Comparison of ENCODE assay signal across 2 cellular contexts in genomic region chr21:37413553-37414291, GRCh38.
TF ChIP-seq lines count a peak whose summit lies in the region.

No MANE protein-coding gene starts in this region.

TF ChIP-seq in SK-N-SH, 30 proteins besides CTCF, POLR2A, EP300 and RAD21 (continued from another document):
- TF ChIP-seq, protein P1, sequence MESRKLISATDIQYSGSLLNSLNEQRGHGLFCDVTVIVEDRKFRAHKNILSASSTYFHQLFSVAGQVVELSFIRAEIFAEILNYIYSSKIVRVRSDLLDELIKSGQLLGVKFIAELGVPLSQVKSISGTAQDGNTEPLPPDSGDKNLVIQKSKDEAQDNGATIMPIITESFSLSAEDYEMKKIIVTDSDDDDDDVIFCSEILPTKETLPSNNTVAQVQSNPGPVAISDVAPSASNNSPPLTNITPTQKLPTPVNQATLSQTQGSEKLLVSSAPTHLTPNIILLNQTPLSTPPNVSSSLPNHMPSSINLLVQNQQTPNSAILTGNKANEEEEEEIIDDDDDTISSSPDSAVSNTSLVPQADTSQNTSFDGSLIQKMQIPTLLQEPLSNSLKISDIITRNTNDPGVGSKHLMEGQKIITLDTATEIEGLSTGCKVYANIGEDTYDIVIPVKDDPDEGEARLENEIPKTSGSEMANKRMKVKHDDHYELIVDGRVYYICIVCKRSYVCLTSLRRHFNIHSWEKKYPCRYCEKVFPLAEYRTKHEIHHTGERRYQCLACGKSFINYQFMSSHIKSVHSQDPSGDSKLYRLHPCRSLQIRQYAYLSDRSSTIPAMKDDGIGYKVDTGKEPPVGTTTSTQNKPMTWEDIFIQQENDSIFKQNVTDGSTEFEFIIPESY (IDR thresholded peaks at IDR 0.05; ENCODE audit: borderline replicate concordance, low read depth): no peak
- no peak for TF ChIP-seq FOXM1 (IDR thresholded peaks at IDR 0.05; ENCODE audit: low read depth)
- no peak for TF ChIP-seq RFX5 (IDR thresholded peaks at IDR 0.05; ENCODE audit: low read length)
- TF ChIP-seq, protein P2, sequence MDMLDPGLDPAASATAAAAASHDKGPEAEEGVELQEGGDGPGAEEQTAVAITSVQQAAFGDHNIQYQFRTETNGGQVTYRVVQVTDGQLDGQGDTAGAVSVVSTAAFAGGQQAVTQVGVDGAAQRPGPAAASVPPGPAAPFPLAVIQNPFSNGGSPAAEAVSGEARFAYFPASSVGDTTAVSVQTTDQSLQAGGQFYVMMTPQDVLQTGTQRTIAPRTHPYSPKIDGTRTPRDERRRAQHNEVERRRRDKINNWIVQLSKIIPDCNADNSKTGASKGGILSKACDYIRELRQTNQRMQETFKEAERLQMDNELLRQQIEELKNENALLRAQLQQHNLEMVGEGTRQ (IDR thresholded peaks at IDR 0.05; ENCODE audit: borderline replicate concordance, low read depth, low read length): no peak
- no peak for TF ChIP-seq NRF1 (IDR thresholded peaks at IDR 0.05; ENCODE audit: low read depth, low read length)
- no peak for TF ChIP-seq NFIC (IDR thresholded peaks at IDR 0.05; ENCODE audit: borderline replicate concordance)
- no peak for TF ChIP-seq GABPA (IDR thresholded peaks at IDR 0.05; ENCODE audit: low read depth)
- TF ChIP-seq RCOR1 (IDR thresholded peaks at IDR 0.05; ENCODE audit: low read length): no peak
- no peak for TF ChIP-seq USF1 (IDR thresholded peaks at IDR 0.05; ENCODE audit: borderline replicate concordance, low read depth)
- TF ChIP-seq MXI1 (IDR thresholded peaks at IDR 0.05; ENCODE audit: low read depth, low read length): no peak
- no peak for TF ChIP-seq YY1 (IDR thresholded peaks at IDR 0.05; ENCODE audit: low read depth)
- TF ChIP-seq RXRA (IDR thresholded peaks at IDR 0.05; ENCODE audit: borderline replicate concordance, low read depth): no peak
- no peak for TF ChIP-seq PBX3 (IDR thresholded peaks at IDR 0.05)
- no peak for TF ChIP-seq FOXJ3 (CRISPR knock-in tag; IDR thresholded peaks at IDR 0.05)
- no peak for TF ChIP-seq SMC3 (IDR thresholded peaks at IDR 0.05; ENCODE audit: low read depth, low read length)

TF ChIP-seq in SK-N-SH treated with all-trans-retinoic acid at 6 μM for 48 hours, 23 proteins besides CTCF, POLR2A, EP300 and RAD21 (continued from another document):
- TF ChIP-seq, protein P3, sequence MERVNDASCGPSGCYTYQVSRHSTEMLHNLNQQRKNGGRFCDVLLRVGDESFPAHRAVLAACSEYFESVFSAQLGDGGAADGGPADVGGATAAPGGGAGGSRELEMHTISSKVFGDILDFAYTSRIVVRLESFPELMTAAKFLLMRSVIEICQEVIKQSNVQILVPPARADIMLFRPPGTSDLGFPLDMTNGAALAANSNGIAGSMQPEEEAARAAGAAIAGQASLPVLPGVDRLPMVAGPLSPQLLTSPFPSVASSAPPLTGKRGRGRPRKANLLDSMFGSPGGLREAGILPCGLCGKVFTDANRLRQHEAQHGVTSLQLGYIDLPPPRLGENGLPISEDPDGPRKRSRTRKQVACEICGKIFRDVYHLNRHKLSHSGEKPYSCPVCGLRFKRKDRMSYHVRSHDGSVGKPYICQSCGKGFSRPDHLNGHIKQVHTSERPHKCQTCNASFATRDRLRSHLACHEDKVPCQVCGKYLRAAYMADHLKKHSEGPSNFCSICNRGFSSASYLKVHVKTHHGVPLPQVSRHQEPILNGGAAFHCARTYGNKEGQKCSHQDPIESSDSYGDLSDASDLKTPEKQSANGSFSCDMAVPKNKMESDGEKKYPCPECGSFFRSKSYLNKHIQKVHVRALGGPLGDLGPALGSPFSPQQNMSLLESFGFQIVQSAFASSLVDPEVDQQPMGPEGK (CRISPR knock-in tag; IDR thresholded peaks at IDR 0.05; ENCODE audit: borderline replicate concordance): no peak
- TF ChIP-seq CSDC2 (CRISPR knock-in tag; IDR thresholded peaks at IDR 0.05) (no peak), ZFP3 (CRISPR knock-in tag; IDR thresholded peaks at IDR 0.05) (no peak), GLIS3 (CRISPR knock-in tag; IDR thresholded peaks at IDR 0.05) (no peak), ZNF8 (CRISPR knock-in tag; IDR thresholded peaks at IDR 0.05) (no peak), PPARA (CRISPR knock-in tag; IDR thresholded peaks at IDR 0.05; ENCODE audit: borderline replicate concordance) (no peak), ZNF565 (CRISPR knock-in tag; conservative IDR thresholded peaks at IDR 0.05; ENCODE audit: low read depth) (no peak)
- TF ChIP-seq, protein P4, sequence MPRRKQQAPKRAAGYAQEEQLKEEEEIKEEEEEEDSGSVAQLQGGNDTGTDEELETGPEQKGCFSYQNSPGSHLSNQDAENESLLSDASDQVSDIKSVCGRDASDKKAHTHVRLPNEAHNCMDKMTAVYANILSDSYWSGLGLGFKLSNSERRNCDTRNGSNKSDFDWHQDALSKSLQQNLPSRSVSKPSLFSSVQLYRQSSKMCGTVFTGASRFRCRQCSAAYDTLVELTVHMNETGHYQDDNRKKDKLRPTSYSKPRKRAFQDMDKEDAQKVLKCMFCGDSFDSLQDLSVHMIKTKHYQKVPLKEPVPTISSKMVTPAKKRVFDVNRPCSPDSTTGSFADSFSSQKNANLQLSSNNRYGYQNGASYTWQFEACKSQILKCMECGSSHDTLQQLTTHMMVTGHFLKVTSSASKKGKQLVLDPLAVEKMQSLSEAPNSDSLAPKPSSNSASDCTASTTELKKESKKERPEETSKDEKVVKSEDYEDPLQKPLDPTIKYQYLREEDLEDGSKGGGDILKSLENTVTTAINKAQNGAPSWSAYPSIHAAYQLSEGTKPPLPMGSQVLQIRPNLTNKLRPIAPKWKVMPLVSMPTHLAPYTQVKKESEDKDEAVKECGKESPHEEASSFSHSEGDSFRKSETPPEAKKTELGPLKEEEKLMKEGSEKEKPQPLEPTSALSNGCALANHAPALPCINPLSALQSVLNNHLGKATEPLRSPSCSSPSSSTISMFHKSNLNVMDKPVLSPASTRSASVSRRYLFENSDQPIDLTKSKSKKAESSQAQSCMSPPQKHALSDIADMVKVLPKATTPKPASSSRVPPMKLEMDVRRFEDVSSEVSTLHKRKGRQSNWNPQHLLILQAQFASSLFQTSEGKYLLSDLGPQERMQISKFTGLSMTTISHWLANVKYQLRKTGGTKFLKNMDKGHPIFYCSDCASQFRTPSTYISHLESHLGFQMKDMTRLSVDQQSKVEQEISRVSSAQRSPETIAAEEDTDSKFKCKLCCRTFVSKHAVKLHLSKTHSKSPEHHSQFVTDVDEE (CRISPR knock-in tag; IDR thresholded peaks at IDR 0.05): no peak
